Comparison of ENCODE assay signal across 1 cellular context in genomic region chr7:92762853-92763252, GRCh38.
TF ChIP-seq lines count a peak whose summit lies in the region.

No MANE protein-coding gene starts in this region.

TF ChIP-seq in A549, 52 proteins besides CTCF, POLR2A, EP300 and RAD21 (continued from another document):
- TF ChIP-seq PHF8 (IDR thresholded peaks at IDR 0.05; ENCODE audit: borderline replicate concordance, low read depth) = no peak
